13 cellular contexts compared by ENCODE assay signal in genomic region chr14:75615200-75615599, GRCh38. TPM values are rescaled to one million over a fixed set of nuclear protein-coding genes. Genes with fewer than 3 reads are reported as not detected.
DNase-seq lines count a peak whose midpoint lies in the region; ATAC-seq and TF ChIP-seq lines count a peak whose summit lies in the region.
"Had no signal": no experiment of that assay in that cellular context is flagged by ENCODE, and none has a peak within 500 bp of the region (broad histone marks: within the 10 kb centered on the region; RNA-seq: fewer than 3 reads in every experiment).

No MANE protein-coding gene starts in this region.

- TF ChIP-seq CTCF in GM06990 (IDR thresholded peaks at IDR 0.05; ENCODE audit: insufficient read depth, low read length, poor library complexity, severe bottlenecking), result no peak

- H3K27ac ChIP-seq in neuronal stem cell (replicated peaks; ENCODE audit: low read length), result no peak overlapping the region
- H3K27ac ChIP-seq: SJSA1 had no signal

- H3K4me2 ChIP-seq in neuronal stem cell (ENCODE audit: insufficient read depth, low read length, poor library complexity, severe bottlenecking), result no peak overlapping the region

- WGBS in neuronal stem cell (ENCODE audit: extremely low coverage in 2 of 2, insufficient read length in 2 of 2, insufficient replicate concordance in 1 of 2), 2 donors, result no CpG with 5 or more reads among the region's 4 CpGs

- peak overlapping the region; percentile 58 for H3K14ac ChIP-seq in neuronal stem cell (ENCODE audit: low read length)

- H3K23ac ChIP-seq in neuronal stem cell (ENCODE audit: low read depth, low read length, poor library complexity), result no peak overlapping the region

- no peak overlapping the region for H4K91ac ChIP-seq in neuronal stem cell (ENCODE audit: low read depth, low read length, poor library complexity)

- no peak overlapping the region for H2AK5ac ChIP-seq in neuronal stem cell (ENCODE audit: low read depth, low read length)

- H3K36me3 ChIP-seq in GM06990 (ENCODE audit: control insufficient read depth, insufficient read depth, low read length) (no peaks in the 10 kb centered on the region), neuronal stem cell (replicated peaks in 1 of 2; ENCODE audit: control insufficient read depth in 2 of 2, insufficient read depth in 2 of 2, low read length in 2 of 2) (no peaks in the 10 kb centered on the region)
- H3K36me3 ChIP-seq: SJSA1 had no signal

- ATAC-seq in esophagus mucosa (peak; percentile 62), HG02870 (IDR thresholded peaks at IDR 0.05; ENCODE audit: unreplicated experiment) (no peak)
- ATAC-seq: activated T-cell treated with anti-CD3 and anti-CD28 coated beads, Interleukin-2, amount 50 U/mL, for 4 hours; stimulated activated effector memory CD8-positive, alpha-beta T cell treated with anti-CD3 and anti-CD28 coated beads, Interleukin-12 subunit alpha, Interleukin-12 subunit beta, amount 100 ng/mL, for 72 hours had no signal

- no peak overlapping the region for H2BK15ac ChIP-seq in neuronal stem cell (ENCODE audit: low read length)

- H3K79me1 ChIP-seq in neuronal stem cell (ENCODE audit: low read depth, low read length), result no peaks in the 10 kb centered on the region

- H3K9me3 ChIP-seq in neuronal stem cell (replicated peaks in 1 of 2; ENCODE audit: control insufficient read depth in 2 of 2, insufficient read depth in 1 of 2, low read depth in 1 of 2, low read length in 2 of 2), result peaks cover 1 to 7% of the 10 kb centered on the region in 2 donors
- H3K9me3 ChIP-seq: SJSA1 had no signal

- no peaks in the 10 kb centered on the region for H3K27me3 ChIP-seq in GM06990 (replicated peaks; ENCODE audit: control insufficient read depth, insufficient read depth, low read length)
- H3K27me3 ChIP-seq in neuronal stem cell (ENCODE audit: control insufficient read depth in 3 of 3, insufficient read depth in 3 of 3, low read depth in 1 of 3, low read length in 3 of 3), result no peaks in the 10 kb centered on the region
- H3K27me3 ChIP-seq: SJSA1 had no signal

- peaks cover 0 to 3% of the 10 kb centered on the region in 2 donors for H3K4me1 ChIP-seq in neuronal stem cell (ENCODE audit: control insufficient read depth in 2 of 2, insufficient read depth in 1 of 2, low read depth in 1 of 2, low read length in 2 of 2)
- H3K4me1 ChIP-seq: SJSA1 had no signal

- no peak overlapping the region for H2BK12ac ChIP-seq in neuronal stem cell (ENCODE audit: low read length)

- DNase-seq in GM06990 (ENCODE audit: extremely low read depth, insufficient read length) (peak; percentile 8), NOMO-1 (lab: John Stamatoyannopoulos, UW; ENCODE audit: unreplicated experiment in 2 of 2) (peak; percentile 72 to 96), neuronal stem cell (ENCODE audit: low spot score) (no peak), cerebellar nuclear complex (lab: John Stamatoyannopoulos, UW) (no peak), DMS79 treated with DMSO at 0.1 percent for 48 hours (lab: John Stamatoyannopoulos, UW) (no peak)
- no peak for DNase-seq in stimulated activated naive CD4-positive, alpha-beta T cell treated with Interleukin-2 at 50 U/mL for 16 hours (lab: John Stamatoyannopoulos, UW)
- DNase-seq: activated T-cell treated with anti-CD3 and anti-CD28 coated beads, Interleukin-2, amount 50 U/mL, for 4 hours; MM.1S; NCI-H524 treated with DMSO at 0.1 percent for 48 hours had no signal

- no peak overlapping the region for H2BK5ac ChIP-seq in neuronal stem cell (ENCODE audit: low read length)

- no peak overlapping the region for H3K4me3 ChIP-seq in GM06990 (replicated peaks; ENCODE audit: low read depth, low read length)
- no peak overlapping the region for H3K4me3 ChIP-seq in neuronal stem cell (ENCODE audit: low read length in 2 of 2)
- H3K4me3 ChIP-seq: SJSA1 had no signal

- no peak overlapping the region for H2AFZ ChIP-seq in neuronal stem cell (ENCODE audit: low read length)

- no peak overlapping the region for H4K8ac ChIP-seq in neuronal stem cell (ENCODE audit: low read depth, low read length)

- H3K18ac ChIP-seq in neuronal stem cell (ENCODE audit: low read length), result no peak overlapping the region

- no peak overlapping the region for H2BK120ac ChIP-seq in neuronal stem cell (ENCODE audit: low read depth, low read length)

- H3K9ac ChIP-seq in neuronal stem cell (ENCODE audit: low read depth, low read length, poor library complexity), result no peak overlapping the region

- H3K4ac ChIP-seq in neuronal stem cell (ENCODE audit: low read length), result no peak overlapping the region

RNA-seq across cellular contexts. Expression of gene FLVCR2, which starts 36.8 kb away (rescaled TPM):
- total RNA-seq in esophagus mucosa, result 7.0 TPM
- polyA plus RNA-seq in neuronal stem cell (2013, experiment 1 of 2), result 2.4 TPM
- 2.0 TPM for polyA plus RNA-seq in neuronal stem cell (2013, experiment 2 of 2)

RNA-seq across cellular contexts. Expression of gene ERG28, which starts 45.5 kb away (rescaled TPM):
- 44.7 TPM for total RNA-seq in esophagus mucosa
- polyA plus RNA-seq in neuronal stem cell (2013, experiment 1 of 2), result 61.0 TPM
- 60.6 TPM for polyA plus RNA-seq in neuronal stem cell (2013, experiment 2 of 2)

RNA-seq across cellular contexts. Expression of gene TTLL5, which starts 45.8 kb away (rescaled TPM):
- 30.9 TPM for total RNA-seq in esophagus mucosa
- polyA plus RNA-seq in neuronal stem cell (2013, experiment 1 of 2), result 25.2 TPM
- polyA plus RNA-seq in neuronal stem cell (2013, experiment 2 of 2), result 26.5 TPM

Comparison
In these comparisons a context has a peak if more than half of its experiments do, and no peak if none do; other contexts are left out.
1. DNase-seq: peak in GM06990 (single experiment) and NOMO-1 (2 of 2); none in neuronal stem cell (single experiment), cerebellar nuclear complex (0 of 2), DMS79 treated with DMSO at 0.1 percent for 48 hours (single experiment) and stimulated activated naive CD4-positive, alpha-beta T cell treated with Interleukin-2 at 50 U/mL for 16 hours (single experiment).